Comparison of ENCODE assay signal across 35 cellular contexts in the genomic region with DNA sequence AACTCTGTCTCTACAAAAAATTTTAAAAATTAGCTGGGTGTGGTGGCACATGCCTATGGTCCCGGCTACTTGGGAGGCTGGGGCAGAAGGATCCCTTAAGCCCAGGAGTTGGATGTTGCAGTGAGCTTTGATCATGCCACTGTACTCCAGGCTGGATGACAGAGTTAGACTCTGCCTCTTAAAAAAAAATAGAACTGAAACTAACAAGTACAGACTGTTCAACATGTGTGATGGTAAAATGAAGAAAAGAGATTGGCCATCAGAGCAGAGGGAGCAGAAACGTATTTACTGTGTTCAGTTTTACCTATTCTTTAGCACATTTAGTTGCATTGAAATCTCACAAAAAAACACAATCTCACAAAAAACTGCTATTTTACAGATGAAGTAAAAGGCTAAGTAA.
DNase-seq lines count a peak whose midpoint lies in the region; ATAC-seq, FAIRE-seq and TF ChIP-seq lines count a peak whose summit lies in the region.
"Had no signal": no experiment of that assay in that cellular context is flagged by ENCODE, and none has a peak within 500 bp of the region (broad histone marks: within the 10 kb centered on the region; RNA-seq: fewer than 3 reads in every experiment).

No MANE protein-coding gene starts in this region.

- TF ChIP-seq EP300 in gastroesophageal sphincter (IDR thresholded peaks at IDR 0.05): no peak

- TF ChIP-seq POLR2A in gastroesophageal sphincter (IDR thresholded peaks at IDR 0.05): no peak

- in situ Hi-C loops in GM13976 (cut with MboI; ENCODE audit: low sequenced_read_pairs, unreplicated experiment): no loop called here

- H3K36me3 ChIP-seq in gastroesophageal sphincter: peaks cover 0 to 54% of the 10 kb centered on the region in 2 donors
- H3K36me3 ChIP-seq: colonic mucosa had no signal

- no peak for DNase-seq in GM18507 (ENCODE audit: extremely low spot score, insufficient read length, low read depth)
- DNase-seq in MV-4-11 (lab: John Stamatoyannopoulos, UW): peak; percentile 29
- DNase-seq in EL: no peak
- no peak for DNase-seq in superior temporal gyrus (ENCODE audit: extremely low spot score)
- no peak for DNase-seq in GM13976 (ENCODE audit: low spot score)
- DNase-seq: activated CD4-positive, alpha-beta T cell treated with anti-CD3 and anti-CD28 coated beads, Interleukin-2, amount 50 U/mL, for 48 hours; activated naive CD8-positive, alpha-beta T cell treated with anti-CD3 and anti-CD28 coated beads, Interleukin-2, amount 50 U/mL, for 24 hours; activated T-cell treated with anti-CD3 and anti-CD28 coated beads, Interleukin-2, amount 50 U/mL, for 72 hours; colonic mucosa; DMS79; effector CD8-positive, alpha-beta T cell; GDM1; hypothalamus; KG1; mucosa of descending colon; natural killer cell; NCI-H1417 treated with DMSO at 0.1 percent for 48 hours; NCI-H2081; NCI-H2227 treated with DMSO at 0.1 percent for 48 hours; NCI-H526; NK-92 treated with Interleukin-12 subunit alpha and Interleukin-12 subunit beta, amount 100 ng/mL, for 24 hours; occipital lobe; psoas muscle; SK-N-SH; stimulated activated CD4-positive, alpha-beta T cell treated with anti-CD3 and anti-CD28 coated beads, Interleukin-4, amount 100 ng/mL, for 24 hours; T-helper 17 cell had no signal

- WGBS in gastroesophageal sphincter (ENCODE audit: low coverage in 1 of 2), 2 donors: 100% methylated on average over 2 of the region's 2 CpGs

- peak; percentile 63 for FAIRE-seq in GM18507 (lab: Jason Lieb, UNC)
- FAIRE-seq: A204.1 had no signal

- no peak overlapping the region for H3K27ac ChIP-seq in gastroesophageal sphincter
- H3K27ac ChIP-seq: colonic mucosa, psoas muscle, tibial nerve had no signal

- H3K4me3 ChIP-seq in gastroesophageal sphincter: no peak overlapping the region
- H3K4me3 ChIP-seq: colonic mucosa, lung, mucosa of descending colon, psoas muscle, tibial nerve had no signal

- no peaks in the 10 kb centered on the region for H3K27me3 ChIP-seq in gastroesophageal sphincter
- H3K27me3 ChIP-seq: colonic mucosa, tibial nerve had no signal

- ATAC-seq in GM19324 (IDR thresholded peaks at IDR 0.05; ENCODE audit: low FRiP score, unreplicated experiment) (peak; percentile 79), HG02623 (IDR thresholded peaks at IDR 0.05; ENCODE audit: unreplicated experiment) (peak; percentile 50), gastroesophageal sphincter (no peak)
- ATAC-seq: activated CD4-positive, CD25-positive, alpha-beta regulatory T cell treated with anti-CD3 and anti-CD28 coated beads, Interleukin-2, amount 50 U/mL, for 24 hours; activated naive CD8-positive, alpha-beta T cell treated with anti-CD3 and anti-CD28 coated beads, Interleukin-2, amount 50 U/mL, for 24 hours; activated T-cell treated with anti-CD3 and anti-CD28 coated beads, Interleukin-2, amount 50 U/mL, for 72 hours; mucosa of descending colon; natural killer cell; Right ventricle myocardium inferior; sciatic nerve; T-helper 17 cell had no signal

- TF ChIP-seq CTCF in gastroesophageal sphincter (IDR thresholded peaks at IDR 0.05): no peak
- no peak for TF ChIP-seq CTCF in GM13976 (IDR thresholded peaks at IDR 0.05; ENCODE audit: borderline replicate concordance, control extremely low read depth, extremely low read depth, insufficient read depth, missing control alignments)

- no peaks in the 10 kb centered on the region for H3K4me1 ChIP-seq in gastroesophageal sphincter
- H3K4me1 ChIP-seq: colonic mucosa, psoas muscle, tibial nerve had no signal

- H3K9me3 ChIP-seq in gastroesophageal sphincter: no peaks in the 10 kb centered on the region
- H3K9me3 ChIP-seq: colonic mucosa, mucosa of descending colon, psoas muscle, SK-N-SH, tibial nerve had no signal
